20 cellular contexts compared by ENCODE assay signal in genomic region chr13:55661505-55661904, GRCh38.
DNase-seq lines count a peak whose midpoint lies in the region; ATAC-seq and TF ChIP-seq lines count a peak whose summit lies in the region.
"Had no signal": no experiment of that assay in that cellular context is flagged by ENCODE, and none has a peak within 500 bp of the region (broad histone marks: within the 10 kb centered on the region; RNA-seq: fewer than 3 reads in every experiment).

No MANE protein-coding gene starts in this region.

- peaks cover 2% of the 10 kb centered on the region for H3K36me3 ChIP-seq in iPS-15b (ENCODE audit: control insufficient read depth, insufficient read depth, low read length)
- H3K36me3 ChIP-seq in neural progenitor cell = no peaks in the 10 kb centered on the region
- H3K36me3 ChIP-seq in Caco-2 (ENCODE audit: control insufficient read depth, insufficient read depth, low read length) = no peaks in the 10 kb centered on the region

- H3K27ac Mint-ChIP-seq in WTC11 (peak overlapping the region; percentile 68), neural progenitor cell (no peak overlapping the region), Caco-2 (ENCODE audit: unreplicated experiment) (no peak overlapping the region)
- H3K27ac Mint-ChIP-seq in stimulated activated effector memory CD8-positive, alpha-beta T cell treated with anti-CD3 and anti-CD28 coated beads, Interleukin-12 subunit alpha, Interleukin-12 subunit beta, amount 100 ng/mL, for 72 hours = no peak overlapping the region
- H3K27ac Mint-ChIP-seq: CD4-positive, alpha-beta T cell; HFFc6 had no signal

- H3K9ac ChIP-seq in iPS-15b (ENCODE audit: low read depth, low read length) = peak overlapping the region; percentile 39
- H3K9ac ChIP-seq in neural progenitor cell = no peak overlapping the region

- H3K27me3 Mint-ChIP-seq in WTC11 (ENCODE audit: low read depth) (no peaks in the 10 kb centered on the region), neural progenitor cell (ENCODE audit: insufficient read depth, low read depth) (peaks cover 3% of the 10 kb centered on the region), Caco-2 (ENCODE audit: insufficient read depth, unreplicated experiment) (no peaks in the 10 kb centered on the region)
- H3K27me3 Mint-ChIP-seq: CD4-positive, alpha-beta T cell had no signal

- BruUV-seq in Caco-2 (replicated peaks; lab: Mats Ljungman, UMichigan) = no TSS peak

- H3K4me1 ChIP-seq in iPS-15b (ENCODE audit: control insufficient read depth, insufficient read depth, low read length) (peaks cover 7% of the 10 kb centered on the region), neural progenitor cell (peaks cover 14% of the 10 kb centered on the region), Caco-2 (peaks cover 30% of the 10 kb centered on the region)
- H3K4me1 ChIP-seq: A549 had no signal

- POLR2A ChIA-PET in WTC11 (lab: Charles Lee) (no interaction called here), Caco-2 (lab: Charles Lee) (no interaction called here)

- H3K4me3 Mint-ChIP-seq in WTC11 (no peak overlapping the region), neural progenitor cell (no peak overlapping the region), Caco-2 (ENCODE audit: unreplicated experiment) (no peak overlapping the region)
- no peak overlapping the region for H3K4me3 Mint-ChIP-seq in stimulated activated effector memory CD8-positive, alpha-beta T cell treated with anti-CD3 and anti-CD28 coated beads, Interleukin-12 subunit alpha, Interleukin-12 subunit beta, amount 100 ng/mL, for 72 hours
- H3K4me3 Mint-ChIP-seq: CD4-positive, alpha-beta T cell; HFFc6 had no signal

- no peaks in the 10 kb centered on the region for H4K20me1 ChIP-seq in neural progenitor cell (ENCODE audit: low read depth)

- H3K9me3 Mint-ChIP-seq in WTC11 = peaks cover 11% of the 10 kb centered on the region
- peaks cover 7% of the 10 kb centered on the region for H3K9me3 Mint-ChIP-seq in neural progenitor cell
- peaks cover 21% of the 10 kb centered on the region for H3K9me3 Mint-ChIP-seq in stimulated activated effector memory CD8-positive, alpha-beta T cell treated with anti-CD3 and anti-CD28 coated beads, Interleukin-12 subunit alpha, Interleukin-12 subunit beta, amount 100 ng/mL, for 72 hours
- no peaks in the 10 kb centered on the region for H3K9me3 Mint-ChIP-seq in Caco-2 (ENCODE audit: unreplicated experiment)

- H3K27ac ChIP-seq in neural progenitor cell = no peak overlapping the region
- H3K27ac ChIP-seq: 22Rv1, A549, C4-2B had no signal

- H3K79me2 ChIP-seq in neural progenitor cell (ENCODE audit: low read depth) = no peaks in the 10 kb centered on the region

- H3K9me3 ChIP-seq in iPS-15b (ENCODE audit: control insufficient read depth, insufficient read depth, low read length) (no peaks in the 10 kb centered on the region), neural progenitor cell (ENCODE audit: low read depth) (no peaks in the 10 kb centered on the region), Caco-2 (no peaks in the 10 kb centered on the region)
- H3K9me3 ChIP-seq: A549 had no signal

- H3K4me1 Mint-ChIP-seq in WTC11 = peaks cover 61% of the 10 kb centered on the region
- H3K4me1 Mint-ChIP-seq in neural progenitor cell = no peaks in the 10 kb centered on the region
- H3K4me1 Mint-ChIP-seq in stimulated activated effector memory CD8-positive, alpha-beta T cell treated with anti-CD3 and anti-CD28 coated beads, Interleukin-12 subunit alpha, Interleukin-12 subunit beta, amount 100 ng/mL, for 72 hours = no peaks in the 10 kb centered on the region
- peaks cover 28% of the 10 kb centered on the region for H3K4me1 Mint-ChIP-seq in Caco-2 (ENCODE audit: low read depth, unreplicated experiment)

- H3F3A ChIP-seq in neural progenitor cell (ENCODE audit: low read depth) = peaks cover 5% of the 10 kb centered on the region

- H3K4me3 ChIP-seq in iPS-15b (ENCODE audit: low read depth, low read length) = peak overlapping the region; percentile 31
- H3K4me3 ChIP-seq in neural progenitor cell = no peak overlapping the region
- no peak overlapping the region for H3K4me3 ChIP-seq in Caco-2 (ENCODE audit: low read depth, low read length)
- H3K4me3 ChIP-seq: A549, K562 had no signal

- H3K36me3 Mint-ChIP-seq in WTC11 (peaks cover 75% of the 10 kb centered on the region), neural progenitor cell (no peaks in the 10 kb centered on the region), Caco-2 (ENCODE audit: insufficient read depth, unreplicated experiment) (peaks cover 5% of the 10 kb centered on the region)
- no peaks in the 10 kb centered on the region for H3K36me3 Mint-ChIP-seq in stimulated activated effector memory CD8-positive, alpha-beta T cell treated with anti-CD3 and anti-CD28 coated beads, Interleukin-12 subunit alpha, Interleukin-12 subunit beta, amount 100 ng/mL, for 72 hours

- H3K27me3 ChIP-seq in iPS-15b (ENCODE audit: control insufficient read depth, insufficient read depth, low read length) (no peaks in the 10 kb centered on the region), neural progenitor cell (no peaks in the 10 kb centered on the region), Caco-2 (replicated peaks; ENCODE audit: control insufficient read depth, insufficient read depth, low read length) (no peaks in the 10 kb centered on the region; the same call in 1 of the 2 replicates)

- TF ChIP-seq CTCF in WTC11 (IDR thresholded peaks at IDR 0.05) = no peak
- TF ChIP-seq CTCF in neural progenitor cell (IDR thresholded peaks at IDR 0.05) = no peak
- no peak for TF ChIP-seq CTCF in Caco-2 (IDR thresholded peaks at IDR 0.05; ENCODE audit: insufficient read depth in 1 of 2, low read depth in 1 of 2, low read length in 1 of 2, severe bottlenecking in 1 of 2, unreplicated experiment in 1 of 2)

- CTCF ChIA-PET in WTC11 (lab: Charles Lee) (no interaction called here), Caco-2 (lab: Charles Lee) (no interaction called here)

- peak overlapping the region; percentile 57 for H2AFZ ChIP-seq in neural progenitor cell (replicated peaks)

- no peak overlapping the region for H3K4me2 ChIP-seq in neural progenitor cell
- H3K4me2 ChIP-seq: A549 had no signal

- peak; percentile 26; the same call in 1 of the 2 replicates for ATAC-seq in WTC11
- no peak for ATAC-seq in stimulated activated effector memory CD8-positive, alpha-beta T cell treated with anti-CD3 and anti-CD28 coated beads, Interleukin-12 subunit alpha, Interleukin-12 subunit beta, amount 100 ng/mL, for 72 hours
- ATAC-seq: A549, HCT116, K562 had no signal

- DNase-seq in NCI-H82 (lab: John Stamatoyannopoulos, UW) = peak; percentile 18
- DNase-seq in NCI-H82 treated with DMSO at 0.1 percent for 48 hours (lab: John Stamatoyannopoulos, UW; ENCODE audit: unreplicated experiment) = no peak
- no peak for DNase-seq in WTC11 (ENCODE audit: low spot score)
- DNase-seq in neural progenitor cell (ENCODE audit: low spot score) = no peak
- no peak for DNase-seq in NCI-H526 (lab: John Stamatoyannopoulos, UW)
- DNase-seq in stimulated activated effector memory CD8-positive, alpha-beta T cell treated with anti-CD3 and anti-CD28 coated beads, Interleukin-12 subunit alpha, Interleukin-12 subunit beta, amount 100 ng/mL, for 72 hours (ENCODE audit: low spot score in 2 of 2) = no peak
- no peak for DNase-seq in Caco-2
- DNase-seq: AML-193; CD4-positive, alpha-beta T cell; DMS153; DMS79; GF-D8; HFFc6; IMR-90 had no signal

- intact Hi-C loops in Caco-2 (cut with micrococcal nuclease; ENCODE audit: unreplicated experiment) = no loop called here

TF ChIP-seq in WTC11, 78 proteins besides CTCF, POLR2A, EP300 and RAD21 (continues in another document):
- no peak for TF ChIP-seq CREB1 (CRISPR knock-in tag; IDR thresholded peaks at IDR 0.05)
- TF ChIP-seq CREM (CRISPR knock-in tag; IDR thresholded peaks at IDR 0.05) = no peak
- TF ChIP-seq HMGA2 (CRISPR knock-in tag; IDR thresholded peaks at IDR 0.05) = no peak
- TF ChIP-seq CDX4 (CRISPR knock-in tag; IDR thresholded peaks at IDR 0.05; ENCODE audit: borderline replicate concordance) = no peak
- no peak for TF ChIP-seq GABPB1 (CRISPR knock-in tag; IDR thresholded peaks at IDR 0.05)
- TF ChIP-seq ZNF121 (CRISPR knock-in tag; IDR thresholded peaks at IDR 0.05) = no peak
- TF ChIP-seq USF1 (CRISPR knock-in tag; IDR thresholded peaks at IDR 0.05) = no peak
- TF ChIP-seq KAT7 (CRISPR knock-in tag; IDR thresholded peaks at IDR 0.05; ENCODE audit: borderline replicate concordance) = no peak
- no peak for TF ChIP-seq ESRRA (CRISPR knock-in tag; IDR thresholded peaks at IDR 0.05; ENCODE audit: borderline replicate concordance)
- no peak for TF ChIP-seq IRF1 (CRISPR knock-in tag; IDR thresholded peaks at IDR 0.05)
- TF ChIP-seq E2F5 (CRISPR knock-in tag; IDR thresholded peaks at IDR 0.05) = no peak
